ENCODE assay signal across 8 cellular contexts in genomic region chr6:33314943-33315752, GRCh38. TPM values are rescaled to one million over a fixed set of nuclear protein-coding genes. Genes with fewer than 3 reads are reported as not detected.
DNase-seq lines count a peak whose midpoint lies in the region; ATAC-seq and TF ChIP-seq lines count a peak whose summit lies in the region.

No MANE protein-coding gene starts in this region.

- H3K27me3 ChIP-seq in iPS DF 6.9 (ENCODE audit: control insufficient read depth, insufficient read depth, low read length): no peaks in the 10 kb centered on the region

- TF ChIP-seq CTCF in AG09309 (IDR thresholded peaks at IDR 0.05; ENCODE audit: control insufficient read depth, insufficient read depth, low read depth, low read length, missing control alignments): no peak
- TF ChIP-seq CTCF in HEK293 (tag by site-specific recombination; IDR thresholded peaks at IDR 0.05): no peak

- peak overlapping the region; percentile 68 for H3K4me3 ChIP-seq in AG09309 (ENCODE audit: control insufficient read depth, low read depth, low read length)
- no peak overlapping the region for H3K4me3 ChIP-seq in HEK293 (ENCODE audit: low read depth, low read length)
- peak overlapping the region; percentile 13; the same call in 1 of the 2 replicates for H3K4me3 ChIP-seq in iPS DF 6.9 (ENCODE audit: low read length)

- CTCF ChIA-PET in HEK293 (lab: Yijun Ruan, JAX): interaction anchor here (0.5 to 0.6 kb wide), 2 partner anchors 30 to 111 kb away, joined by 3 to 5 read pairs; no protein-coding TSS in a partner anchor

- no CpG with 5 or more reads among the region's 47 CpGs for WGBS in iPS DF 6.9 (ENCODE audit: insufficient coverage, insufficient read length)

- H3K4me1 ChIP-seq in HEK293 (ENCODE audit: control insufficient read depth, insufficient read depth, low read length) (peaks cover 10% of the 10 kb centered on the region), iPS DF 6.9 (ENCODE audit: control insufficient read depth, insufficient read depth, low read length) (0 out of 2 replicates have a peak, but pooled peaks cover 5% of the 10 kb centered on the region)

- POLR2A ChIA-PET in HEK293 (lab: Yijun Ruan, JAX): interaction anchor here (1.3 kb wide), 1 partner anchor 16 kb away, joined by 5 read pairs; the partner anchor contains the start of gene RGL2

- no peak for ATAC-seq in HG03025 (IDR thresholded peaks at IDR 0.05; ENCODE audit: low FRiP score, unreplicated experiment)

- H3K27ac ChIP-seq in HEK293 (ENCODE audit: extremely low read depth, low read depth, low read length) (no peak overlapping the region; the same call in 1 of the 2 replicates), iPS DF 6.9 (ENCODE audit: low read length) (no peak overlapping the region)

- H3K4me3 Mint-ChIP-seq in activated naive CD8-positive, alpha-beta T cell: peak overlapping the region; percentile 97

- H3K27me3 Mint-ChIP-seq in activated naive CD8-positive, alpha-beta T cell: no peaks in the 10 kb centered on the region

- H3K4me1 Mint-ChIP-seq in activated naive CD8-positive, alpha-beta T cell (ENCODE audit: low read depth): peaks cover 64% of the 10 kb centered on the region

- H3K36me3 ChIP-seq in HEK293 (ENCODE audit: control insufficient read depth in 2 of 2, insufficient read depth in 1 of 2, low read length in 2 of 2): peaks cover 14 to 27% of the 10 kb centered on the region in 2 experiments
- peaks cover 15% of the 10 kb centered on the region for H3K36me3 ChIP-seq in iPS DF 6.9 (ENCODE audit: control insufficient read depth, insufficient read depth, low read length)

- peak overlapping the region; percentile 97 for H3K27ac Mint-ChIP-seq in activated naive CD8-positive, alpha-beta T cell

- DNase-seq in AG09309 (ENCODE audit: low read depth) (no peak), iPS DF 6.9 (ENCODE audit: low read depth, low spot score) (no peak), occipital lobe (lab: John Stamatoyannopoulos, UW) (no peak), dedifferentiated amniotic fluid mesenchymal stem cell (ENCODE audit: extremely low spot score) (no peak)
- DNase-seq in stimulated activated CD8-positive, alpha-beta memory T cell treated with anti-CD3 and anti-CD28 coated beads, Interleukin-4, amount 100 ng/mL, for 48 hours: peak; percentile 39

- H3K9me3 ChIP-seq in HEK293 (ENCODE audit: control insufficient read depth, insufficient read depth, low read depth, low read length) (no peaks in the 10 kb centered on the region), iPS DF 6.9 (ENCODE audit: control insufficient read depth, insufficient read depth, low read length) (no peaks in the 10 kb centered on the region)

- H3K9me3 Mint-ChIP-seq in activated naive CD8-positive, alpha-beta T cell (ENCODE audit: low read depth): no peaks in the 10 kb centered on the region

- peaks cover 3% of the 10 kb centered on the region for H3K36me3 Mint-ChIP-seq in activated naive CD8-positive, alpha-beta T cell

TF ChIP-seq in HEK293, 187 proteins besides CTCF, POLR2A, EP300 and RAD21:
- TF ChIP-seq ZIC2 (tag by site-specific recombination; IDR thresholded peaks at IDR 0.05) (0 out of 2 replicates have a peak, but pooled peaks have one; percentile 11), GLIS2 (tag by site-specific recombination; IDR thresholded peaks at IDR 0.05) (peak; percentile 53), KLF9 (tag by site-specific recombination; IDR thresholded peaks at IDR 0.05; ENCODE audit: low read depth) (0 out of 2 replicates have a peak, but pooled peaks have one; percentile 12), ZNF548 (tag by site-specific recombination; IDR thresholded peaks at IDR 0.05) (no peak)

RNA-seq across cellular contexts. Expression of gene TAPBP, which starts 1.3 kb away (rescaled TPM):
- 10.5 TPM for total RNA-seq in occipital lobe

RNA-seq across cellular contexts. Expression of gene ZBTB22, which starts 2.4 kb away (rescaled TPM):
- total RNA-seq in occipital lobe: 28.4 TPM

RNA-seq across cellular contexts. Expression of gene DAXX, which starts 7.6 kb away (rescaled TPM):
- total RNA-seq in occipital lobe: 30.1 TPM

RNA-seq across cellular contexts. Expression of gene RGL2, which starts 16.4 kb away (rescaled TPM):
- 13.7 TPM for total RNA-seq in occipital lobe

RNA-seq across cellular contexts. Expression of gene PFDN6, which starts 25.7 kb away (rescaled TPM):
- total RNA-seq in occipital lobe: 27.0 TPM
